Comparison of ENCODE assay signal across 26 cellular contexts in genomic region chr3:131669590-131669989, GRCh38.
"Had no signal": no experiment of that assay in that cellular context is flagged by ENCODE, and none has a peak within 500 bp of the region (broad histone marks: within the 10 kb centered on the region; RNA-seq: fewer than 3 reads in every experiment).

No MANE protein-coding gene starts in this region.

- H3K27me3 ChIP-seq: ascending aorta, breast epithelium, cardiac muscle cell, colonic mucosa, esophagus squamous epithelium, gastroesophageal sphincter had no signal

- H3K36me3 ChIP-seq: ascending aorta, breast epithelium, cardiac muscle cell, colonic mucosa, esophagus squamous epithelium, gastroesophageal sphincter had no signal

- H3K27ac ChIP-seq: ascending aorta, breast epithelium, cardiac muscle cell, colonic mucosa, epithelial cell of prostate, esophagus squamous epithelium, gastroesophageal sphincter had no signal

- H3K9me3 ChIP-seq: ascending aorta, breast epithelium, colonic mucosa, esophagus squamous epithelium, gastroesophageal sphincter had no signal

- H3K4me3 ChIP-seq: ascending aorta, breast epithelium, cardiac muscle cell, colonic mucosa, esophagus squamous epithelium, gastroesophageal sphincter had no signal

- H3K4me1 ChIP-seq: ascending aorta, breast epithelium, colonic mucosa, esophagus squamous epithelium, gastroesophageal sphincter had no signal

- ATAC-seq: activated naive CD4-positive, alpha-beta T cell treated with anti-CD3 and anti-CD28 coated beads, Interleukin-2, amount 50 U/mL, for 72 hours; activated T-cell treated with anti-CD3 and anti-CD28 coated beads, Interleukin-2, amount 50 U/mL, for 72 hours; gastroesophageal sphincter had no signal

- DNase-seq: activated CD4-positive, alpha-beta memory T cell treated with anti-CD3 and anti-CD28 coated beads, Interleukin-2, amount 10 ng/mL, durations not matched to agents 7 days and 5 days; activated CD4-positive, alpha-beta T cell treated with anti-CD3 and anti-CD28 coated beads for 1 hour; activated CD4-positive, alpha-beta T cell treated with anti-CD3 and anti-CD28 coated beads for 4 hours; activated CD4-positive, alpha-beta T cell treated with anti-CD3 and anti-CD28 coated beads, Interleukin-2, amount 10 ng/mL, durations not matched to agents 7 days and 5 days; activated CD4-positive, alpha-beta T cell treated with anti-CD3 and anti-CD28 coated beads, Interleukin-2, amount 50 U/mL, for 4 hours; activated CD8-positive, alpha-beta memory T cell treated with anti-CD3 and anti-CD28 coated beads, Interleukin-2, amount 50 U/mL, for 48 hours; activated gamma-delta T cell; activated naive CD4-positive, alpha-beta T cell; activated naive CD4-positive, alpha-beta T cell treated with anti-CD3 and anti-CD28 coated beads, Interleukin-2, amount 10 ng/mL, durations not matched to agents 7 days and 5 days; activated naive CD8-positive, alpha-beta T cell treated with anti-CD3 and anti-CD28 coated beads, Interleukin-2, amount 10 ng/mL, durations not matched to agents 7 days and 5 days; activated T-cell treated with anti-CD3 and anti-CD28 coated beads for 4 hours; activated T-cell treated with anti-CD3 and anti-CD28 coated beads, Interleukin-2, amount 50 U/mL, for 24 hours; activated T-cell treated with anti-CD3 and anti-CD28 coated beads, Interleukin-2, amount 50 U/mL, for 72 hours; central memory CD4-positive, alpha-beta T cell; cerebellar nuclear complex; colonic mucosa; effector CD8-positive, alpha-beta T cell; esophagus squamous epithelium; foreskin melanocyte; T-helper 2 cell had no signal
